Comparison of ENCODE assay signal across 10 cellular contexts in the genomic region with DNA sequence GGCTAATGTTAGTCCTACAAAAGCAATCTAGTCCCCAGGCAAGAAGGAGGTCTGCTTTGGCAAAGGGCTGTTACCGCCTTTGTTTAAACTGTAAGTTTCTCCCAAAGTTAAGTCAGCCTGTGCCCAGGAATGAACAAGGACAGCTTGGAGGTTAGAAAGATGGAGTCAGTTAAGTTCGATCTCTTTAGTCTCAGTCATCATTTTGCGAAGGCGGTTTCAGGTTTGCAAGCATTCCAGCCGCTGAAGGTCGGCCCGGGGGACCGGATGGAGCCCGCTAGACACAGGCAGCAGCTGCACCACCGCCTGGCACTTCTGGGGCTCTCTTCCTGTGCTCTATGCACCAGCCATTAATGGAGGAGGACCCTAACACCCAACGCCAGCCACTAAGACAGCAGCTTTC.
DNase-seq lines count a peak whose midpoint lies in the region; ATAC-seq, FAIRE-seq and TF ChIP-seq lines count a peak whose summit lies in the region.
"Had no signal": no experiment of that assay in that cellular context is flagged by ENCODE, and none has a peak within 500 bp of the region (broad histone marks: within the 10 kb centered on the region; RNA-seq: fewer than 3 reads in every experiment).

No MANE protein-coding gene starts in this region.

- H3K4me3 ChIP-seq in CD4-positive, alpha-beta memory T cell (ENCODE audit: low read length in 2 of 2) = no peak overlapping the region
- H3K4me3 ChIP-seq in endothelial cell of umbilical vein (replicated peaks in 1 of 3; ENCODE audit: insufficient read depth in 1 of 3, low read depth in 1 of 3, low read length in 3 of 3) = no peak overlapping the region
- no peak overlapping the region for H3K4me3 ChIP-seq in pancreas

- TF ChIP-seq CTCF in endothelial cell of umbilical vein (IDR thresholded peaks at IDR 0.05; ENCODE audit: extremely low read depth in 1 of 2, insufficient read depth in 1 of 2, low read depth in 1 of 2, low read length in 2 of 2) (no peak), pancreas (IDR thresholded peaks at IDR 0.05) (no peak)

- no peaks in the 10 kb centered on the region for H3K27me3 ChIP-seq in CD4-positive, alpha-beta memory T cell (ENCODE audit: insufficient read depth, low read length)
- H3K27me3 ChIP-seq in endothelial cell of umbilical vein (ENCODE audit: control insufficient read depth in 2 of 2, insufficient read depth in 2 of 2, low read length in 2 of 2) = no peaks in the 10 kb centered on the region
- H3K27me3 ChIP-seq in pancreas = no peaks in the 10 kb centered on the region

- H3K4me1 ChIP-seq in CD4-positive, alpha-beta memory T cell (ENCODE audit: insufficient read depth, low read length) = peaks cover 98% of the 10 kb centered on the region
- peaks cover 55% of the 10 kb centered on the region for H3K4me1 ChIP-seq in endothelial cell of umbilical vein (ENCODE audit: control insufficient read depth, extremely low read depth, insufficient read depth, low read length)
- H3K4me1 ChIP-seq in pancreas = peaks cover 38 to 58% (median 57%) of the 10 kb centered on the region in 3 donors

- no peak for DNase-seq in CD4-positive, alpha-beta memory T cell
- DNase-seq in RPMI7951 (ENCODE audit: low read depth) = peak; percentile 13
- DNase-seq in endothelial cell of umbilical vein (ENCODE audit: low read depth, low spot score) = no peak
- no peak for DNase-seq in pancreas
- no peak for DNase-seq in SIG-M5 treated with dmso at 0.1 percent for 504 hours (lab: John Stamatoyannopoulos, UW; ENCODE audit: unreplicated experiment)
- DNase-seq in SKM-1 treated with dmso at 0.1 percent for 144 hours (lab: John Stamatoyannopoulos, UW; ENCODE audit: unreplicated experiment) = no peak
- DNase-seq in DMS114 treated with DMSO at 0.1 percent for 48 hours (lab: John Stamatoyannopoulos, UW; ENCODE audit: unreplicated experiment) = no peak
- DNase-seq in NCI-H1436 treated with DMSO at 0.1 percent for 48 hours (lab: John Stamatoyannopoulos, UW) = no peak
- DNase-seq: NCI-H1048 had no signal

- WGBS in pancreas, 2 donors = 91 to 95% methylated on average over 11 of the region's 11 CpGs

- H3K27ac ChIP-seq in CD4-positive, alpha-beta memory T cell (ENCODE audit: low read depth, low read length) = peak overlapping the region; percentile 50
- peak overlapping the region; percentile 99 for H3K27ac ChIP-seq in endothelial cell of umbilical vein (ENCODE audit: insufficient read depth, low read depth, low read length)
- peak overlapping the region; percentile 81 to 99 (median 96) for H3K27ac ChIP-seq in pancreas

- intact Hi-C loops in CD4-positive, alpha-beta memory T cell (cut with micrococcal nuclease) = loop anchor here (1.0 kb wide), 1 partner anchor 9 kb away; no protein-coding TSS in a partner anchor
- intact Hi-C loops in endothelial cell of umbilical vein (cut with micrococcal nuclease) = no loop called here
- intact Hi-C loops in pancreas (cut with DNase I) = loop anchor here in 1 of 3 donors (10.0 kb wide), 1 partner anchor 89 kb away; the partner anchor contains the start of gene STK24

- no peaks in the 10 kb centered on the region for H3K9me3 ChIP-seq in CD4-positive, alpha-beta memory T cell (ENCODE audit: control insufficient read depth in 1 of 2, low read length in 2 of 2)
- H3K9me3 ChIP-seq in endothelial cell of umbilical vein (replicated peaks; ENCODE audit: control insufficient read depth, insufficient read depth, low read length) = no peaks in the 10 kb centered on the region
- H3K9me3 ChIP-seq in pancreas = no peaks in the 10 kb centered on the region

- BruUV-seq in endothelial cell of umbilical vein (replicated peaks; lab: Mats Ljungman, UMichigan) = no TSS peak

- no peak overlapping the region for H2AFZ ChIP-seq in endothelial cell of umbilical vein (ENCODE audit: low read depth, low read length)

- dilution Hi-C loops in endothelial cell of umbilical vein (cut with MboI; ENCODE audit: extremely low pct_ligation_motif_present, low sequenced_read_pairs) = no loop called here

- H3K27ac Mint-ChIP-seq in CD4-positive, alpha-beta memory T cell = peak overlapping the region; percentile 90 to 98 (median 95)

- no peak overlapping the region for H3K4me2 ChIP-seq in endothelial cell of umbilical vein (ENCODE audit: insufficient read depth, low read length)

- FAIRE-seq in endothelial cell of umbilical vein (lab: Jason Lieb, UNC) = no peak
- FAIRE-seq in pancreas (lab: Jason Lieb, UNC) = no peak

- ATAC-seq in pancreas = no peak

- peaks cover 79% of the 10 kb centered on the region for H3K79me2 ChIP-seq in endothelial cell of umbilical vein (ENCODE audit: control insufficient read depth, insufficient read depth, low read length)

- no peak for TF ChIP-seq POLR2A in endothelial cell of umbilical vein (IDR thresholded peaks at IDR 0.05; ENCODE audit: low read depth, low read length)

- H3K27me3 Mint-ChIP-seq in CD4-positive, alpha-beta memory T cell = no peaks in the 10 kb centered on the region

- H3K9me3 Mint-ChIP-seq in CD4-positive, alpha-beta memory T cell = peaks cover 0 to 1% (median 0%) of the 10 kb centered on the region in 8 donors
- H3K9me3 Mint-ChIP-seq: activated T-cell treated with anti-CD3 and anti-CD28 coated beads, Interleukin-2, amount 50 U/mL, for 4 hours had no signal

- no peaks in the 10 kb centered on the region for H3K36me3 ChIP-seq in CD4-positive, alpha-beta memory T cell (ENCODE audit: insufficient read depth, low read length)
- H3K36me3 ChIP-seq in endothelial cell of umbilical vein (ENCODE audit: control insufficient read depth in 2 of 2, extremely low read depth in 1 of 2, insufficient read depth in 2 of 2, low read length in 2 of 2) = peaks cover 0 to 1% of the 10 kb centered on the region in 2 experiments
- no peaks in the 10 kb centered on the region for H3K36me3 ChIP-seq in pancreas

- H3K4me3 Mint-ChIP-seq in CD4-positive, alpha-beta memory T cell = peak overlapping the region in 7 of 8 donors; percentile 60 to 88 (median 80)

- H3K4me1 Mint-ChIP-seq in CD4-positive, alpha-beta memory T cell = peaks cover 69 to 100% (median 90%) of the 10 kb centered on the region in 4 donors

- H3K36me3 Mint-ChIP-seq in CD4-positive, alpha-beta memory T cell = peaks cover 8 to 32% of the 10 kb centered on the region in 2 donors

- CTCF ChIA-PET in CD4-positive, alpha-beta memory T cell (lab: Charles Lee; ENCODE audit: partially characterized antibody) = interaction anchor here (1.0 to 11.0 kb wide), 7 partner anchors 14 to 167 kb away, joined by 3 to 101 read pairs (median 7); no protein-coding TSS in a partner anchor
- CTCF ChIA-PET in endothelial cell of umbilical vein (lab: Charles Lee) = interaction anchor here (0.8 to 2.6 kb wide), 12 partner anchors 9 to 188 kb away, joined by 3 to 26 read pairs (median 6); no protein-coding TSS in a partner anchor

- H3K9me1 ChIP-seq in endothelial cell of umbilical vein (replicated peaks; ENCODE audit: control insufficient read depth, extremely low read depth, insufficient read depth, low read length) = no peaks in the 10 kb centered on the region

- H4K20me1 ChIP-seq in endothelial cell of umbilical vein (replicated peaks; ENCODE audit: control insufficient read depth, extremely low read depth, insufficient read depth, low read length) = no peaks in the 10 kb centered on the region

- POLR2A ChIA-PET in CD4-positive, alpha-beta memory T cell (lab: Charles Lee; ENCODE audit: partially characterized antibody) = interaction anchor here (0.6 to 2.3 kb wide), 15 partner anchors 10 to 92 kb away, joined by 3 to 14 read pairs (median 4); partner anchors contain the start of gene STK24
- POLR2A ChIA-PET in endothelial cell of umbilical vein (lab: Charles Lee) = interaction anchor here (0.8 to 1.7 kb wide), 4 partner anchors 19 to 92 kb away, joined by 3 to 6 read pairs (median 4); no protein-coding TSS in a partner anchor

- peak overlapping the region; percentile 91 for H3K9ac ChIP-seq in endothelial cell of umbilical vein (replicated peaks; ENCODE audit: extremely low read depth, insufficient read depth, low read length)

TF ChIP-seq in endothelial cell of umbilical vein, 7 proteins besides CTCF, POLR2A, EP300 and RAD21:
- TF ChIP-seq GATA2 (IDR thresholded peaks at IDR 0.05; ENCODE audit: insufficient read depth, insufficient read length, low read depth, low read length) (no peak), MYC (IDR thresholded peaks at IDR 0.05; ENCODE audit: low read depth, low read length) (no peak), EZH2 (IDR thresholded peaks at IDR 0.05; ENCODE audit: borderline replicate concordance, low read depth, low read length, severe bottlenecking) (no peak), POLR2AphosphoS5 (IDR thresholded peaks at IDR 0.05; ENCODE audit: insufficient read depth, low read depth, low read length) (no peak), JUN (IDR thresholded peaks at IDR 0.05; ENCODE audit: borderline replicate concordance, insufficient read depth, insufficient read length, low read depth) (no peak), FOS (IDR thresholded peaks at IDR 0.05; ENCODE audit: borderline replicate concordance, insufficient read depth, low read length) (no peak)
- TF ChIP-seq, protein P1, sequence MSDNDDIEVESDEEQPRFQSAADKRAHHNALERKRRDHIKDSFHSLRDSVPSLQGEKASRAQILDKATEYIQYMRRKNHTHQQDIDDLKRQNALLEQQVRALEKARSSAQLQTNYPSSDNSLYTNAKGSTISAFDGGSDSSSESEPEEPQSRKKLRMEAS (IDR thresholded peaks at IDR 0.05; ENCODE audit: insufficient read depth, insufficient read length) = no peak
